Comparison of ENCODE assay signal across 31 cellular contexts in the genomic region with DNA sequence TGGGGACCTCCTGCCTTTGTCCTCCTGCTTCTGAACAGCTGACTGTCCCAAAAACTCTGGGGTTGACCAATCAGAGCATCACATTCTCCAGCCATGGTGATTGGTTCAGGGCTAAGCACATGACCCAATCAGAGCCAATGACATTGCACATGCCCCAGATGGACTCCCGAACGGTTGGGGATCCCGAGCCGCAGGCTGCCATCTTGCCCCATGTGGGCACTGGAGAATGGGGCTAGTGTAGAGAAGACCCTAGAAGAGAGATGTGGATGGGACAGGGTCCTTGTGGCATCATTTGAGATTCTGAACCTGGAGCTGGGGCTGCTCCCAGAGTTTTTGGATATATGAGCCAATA.
"Had no signal": no experiment of that assay in that cellular context is flagged by ENCODE, and none has a peak within 500 bp of the region (broad histone marks: within the 10 kb centered on the region; RNA-seq: fewer than 3 reads in every experiment).

No MANE protein-coding gene starts in this region.

- H3K9me3 Mint-ChIP-seq: activated CD4-positive, alpha-beta memory T cell treated with anti-CD3 and anti-CD28 coated beads, Interleukin-2, amount 10 ng/mL, durations not matched to agents 7 days and 5 days; activated naive CD4-positive, alpha-beta T cell treated with anti-CD3 and anti-CD28 coated beads, Interleukin-2, amount 10 ng/mL, durations not matched to agents 7 days and 5 days; activated naive CD8-positive, alpha-beta T cell treated with anti-CD3 and anti-CD28 coated beads, Interleukin-2, amount 50 U/mL, for 24 hours had no signal

- H3K27me3 Mint-ChIP-seq: activated CD4-positive, alpha-beta memory T cell treated with anti-CD3 and anti-CD28 coated beads, Interleukin-2, amount 10 ng/mL, durations not matched to agents 7 days and 5 days; activated CD8-positive, alpha-beta memory T cell treated with anti-CD3 and anti-CD28 coated beads, Interleukin-2, amount 10 ng/mL, durations not matched to agents 7 days and 5 days; activated naive CD4-positive, alpha-beta T cell treated with anti-CD3 and anti-CD28 coated beads, Interleukin-2, amount 10 ng/mL, durations not matched to agents 7 days and 5 days; activated naive CD8-positive, alpha-beta T cell treated with anti-CD3 and anti-CD28 coated beads, Interleukin-2, amount 50 U/mL, for 24 hours had no signal

- H3K27ac ChIP-seq: brain microvascular endothelial cell, VCaP had no signal

- H3K27ac Mint-ChIP-seq: activated CD4-positive, alpha-beta memory T cell treated with anti-CD3 and anti-CD28 coated beads, Interleukin-2, amount 10 ng/mL, durations not matched to agents 7 days and 5 days; activated CD8-positive, alpha-beta memory T cell treated with anti-CD3 and anti-CD28 coated beads, Interleukin-2, amount 10 ng/mL, durations not matched to agents 7 days and 5 days; activated naive CD4-positive, alpha-beta T cell treated with anti-CD3 and anti-CD28 coated beads, Interleukin-2, amount 10 ng/mL, durations not matched to agents 7 days and 5 days; activated naive CD8-positive, alpha-beta T cell; activated naive CD8-positive, alpha-beta T cell treated with anti-CD3 and anti-CD28 coated beads, Interleukin-2, amount 50 U/mL, for 24 hours had no signal

- H3K4me1 Mint-ChIP-seq: activated CD4-positive, alpha-beta memory T cell treated with anti-CD3 and anti-CD28 coated beads, Interleukin-2, amount 10 ng/mL, durations not matched to agents 7 days and 5 days; activated CD8-positive, alpha-beta memory T cell treated with anti-CD3 and anti-CD28 coated beads, Interleukin-2, amount 10 ng/mL, durations not matched to agents 7 days and 5 days; activated naive CD4-positive, alpha-beta T cell treated with anti-CD3 and anti-CD28 coated beads, Interleukin-2, amount 10 ng/mL, durations not matched to agents 7 days and 5 days; activated naive CD8-positive, alpha-beta T cell treated with anti-CD3 and anti-CD28 coated beads, Interleukin-2, amount 50 U/mL, for 24 hours had no signal

- DNase-seq: activated CD4-positive, alpha-beta memory T cell treated with anti-CD3 and anti-CD28 coated beads, Interleukin-2, amount 10 ng/mL, durations not matched to agents 7 days and 5 days; activated CD4-positive, alpha-beta T cell treated with anti-CD3 and anti-CD28 coated beads for 1 hour; activated CD4-positive, alpha-beta T cell treated with anti-CD3 and anti-CD28 coated beads for 48 hours; activated CD4-positive, CD25-positive, alpha-beta regulatory T cell; activated CD8-positive, alpha-beta memory T cell treated with anti-CD3 and anti-CD28 coated beads for 24 hours; activated CD8-positive, alpha-beta memory T cell treated with anti-CD3 and anti-CD28 coated beads, Interleukin-2, amount 10 ng/mL, durations not matched to agents 7 days and 5 days; activated CD8-positive, alpha-beta memory T cell treated with anti-CD3 and anti-CD28 coated beads, Interleukin-2, amount 50 U/mL, for 48 hours; activated naive CD4-positive, alpha-beta T cell treated with anti-CD3 and anti-CD28 coated beads, Interleukin-2, amount 10 ng/mL, durations not matched to agents 7 days and 5 days; activated naive CD8-positive, alpha-beta T cell treated with anti-CD3 and anti-CD28 coated beads, Interleukin-2, amount 50 U/mL, for 24 hours; activated T-cell treated with anti-CD3 and anti-CD28 coated beads, Interleukin-2, amount 50 U/mL, for 48 hours; anterior cingulate cortex; brain microvascular endothelial cell; central memory CD4-positive, alpha-beta T cell; NCI-H1092 treated with DMSO at 0.1 percent for 48 hours; NCI-H1417; NCI-H146; NCI-H187; NCI-H2029 treated with DMSO at 0.1 percent for 48 hours; NCI-H2107; NCI-H2171; NCI-H510A; NCI-H526; NCI-H748 treated with DMSO at 0.1 percent for 48 hours; NK-92 treated with Interleukin-12 subunit alpha and Interleukin-12 subunit beta, amount 100 ng/mL, for 24 hours; Right ventricle myocardium superior; SW 1271; T-helper 1 cell; T-helper 2 cell; T-helper 9 cell had no signal

- ATAC-seq: activated CD8-positive, alpha-beta memory T cell treated with anti-CD3 and anti-CD28 coated beads, Interleukin-2, amount 10 ng/mL, durations not matched to agents 7 days and 5 days; activated naive CD8-positive, alpha-beta T cell treated with anti-CD3 and anti-CD28 coated beads, Interleukin-2, amount 50 U/mL, for 24 hours had no signal

- H3K4me3 Mint-ChIP-seq: activated CD4-positive, alpha-beta memory T cell treated with anti-CD3 and anti-CD28 coated beads, Interleukin-2, amount 10 ng/mL, durations not matched to agents 7 days and 5 days; activated CD8-positive, alpha-beta memory T cell treated with anti-CD3 and anti-CD28 coated beads, Interleukin-2, amount 10 ng/mL, durations not matched to agents 7 days and 5 days; activated naive CD4-positive, alpha-beta T cell treated with anti-CD3 and anti-CD28 coated beads, Interleukin-2, amount 10 ng/mL, durations not matched to agents 7 days and 5 days; activated naive CD8-positive, alpha-beta T cell; activated naive CD8-positive, alpha-beta T cell treated with anti-CD3 and anti-CD28 coated beads, Interleukin-2, amount 50 U/mL, for 24 hours had no signal

- H3K36me3 Mint-ChIP-seq: activated CD8-positive, alpha-beta memory T cell treated with anti-CD3 and anti-CD28 coated beads, Interleukin-2, amount 10 ng/mL, durations not matched to agents 7 days and 5 days; activated naive CD4-positive, alpha-beta T cell treated with anti-CD3 and anti-CD28 coated beads, Interleukin-2, amount 10 ng/mL, durations not matched to agents 7 days and 5 days; activated naive CD8-positive, alpha-beta T cell had no signal

- H3K27me3 ChIP-seq: brain microvascular endothelial cell had no signal

- H3K36me3 ChIP-seq: brain microvascular endothelial cell had no signal
